19 cellular contexts compared by ENCODE assay signal in genomic region chr15:45548753-45549520, GRCh38. TPM values are rescaled to one million over a fixed set of nuclear protein-coding genes. Genes with fewer than 3 reads are reported as not detected.
DNase-seq lines count a peak whose midpoint lies in the region; ATAC-seq lines count a peak whose summit lies in the region.
"Had no signal": no experiment of that assay in that cellular context is flagged by ENCODE, and none has a peak within 500 bp of the region (broad histone marks: within the 10 kb centered on the region; RNA-seq: fewer than 3 reads in every experiment).

No MANE protein-coding gene starts in this region.

- H2BK5ac ChIP-seq in neuronal stem cell (ENCODE audit: low read length) = no peak overlapping the region

- H2AFZ ChIP-seq in neuronal stem cell (ENCODE audit: low read length) = peak overlapping the region; percentile 76
- H2AFZ ChIP-seq: PC-9 had no signal

- peak overlapping the region; percentile 56 for H3K9ac ChIP-seq in adipocyte (ENCODE audit: low read length)
- H3K9ac ChIP-seq in neuronal stem cell (ENCODE audit: low read depth, low read length, poor library complexity) = no peak overlapping the region

- no peak overlapping the region for H3K4me2 ChIP-seq in neuronal stem cell (ENCODE audit: insufficient read depth, low read length, poor library complexity, severe bottlenecking)
- H3K4me2 ChIP-seq: PC-9 had no signal

- DNase-seq in DMS53 treated with DMSO at 0.1 percent for 48 hours (lab: John Stamatoyannopoulos, UW; ENCODE audit: unreplicated experiment) = peak; percentile 35
- DNase-seq in NCI-H146 treated with DMSO at 0.1 percent for 48 hours (lab: John Stamatoyannopoulos, UW; ENCODE audit: unreplicated experiment) = peak; percentile 88
- no peak for DNase-seq in adipocyte (ENCODE audit: low read depth)
- DNase-seq in neuronal stem cell (ENCODE audit: low spot score) = no peak
- DNase-seq in NCI-H1436 (lab: John Stamatoyannopoulos, UW) = no peak
- DNase-seq in activated CD8-positive, alpha-beta memory T cell treated with anti-CD3 and anti-CD28 coated beads, Interleukin-2, amount 50 U/mL, for 48 hours = no peak
- DNase-seq: activated T-cell treated with anti-CD3 and anti-CD28 coated beads, Interleukin-2, amount 50 U/mL, for 48 hours; Caco-2; effector memory CD4-positive, alpha-beta T cell; immature natural killer cell; NCI-H1694; occipital lobe; right cardiac atrium had no signal

- no peak for ATAC-seq in HG02981 (IDR thresholded peaks at IDR 0.05; ENCODE audit: unreplicated experiment)
- ATAC-seq: activated CD4-positive, CD25-positive, alpha-beta regulatory T cell treated with anti-CD3 and anti-CD28 coated beads, Interleukin-2, amount 50 U/mL, for 24 hours; right cardiac atrium; stimulated activated memory B cell treated with anti-CD40 and anti-IgM and Interleukin-4, amounts not matched to agents 10 μg/mL and 1 μg/mL and 100 μg/mL, for 72 hours had no signal

- H3K4me1 ChIP-seq in adipocyte (ENCODE audit: control insufficient read depth, insufficient read depth, low read length) = peaks cover 16% of the 10 kb centered on the region
- H3K4me1 ChIP-seq in neuronal stem cell (ENCODE audit: control insufficient read depth in 2 of 2, insufficient read depth in 1 of 2, low read depth in 1 of 2, low read length in 2 of 2) = no peaks in the 10 kb centered on the region
- H3K4me1 ChIP-seq: Caco-2, esophagus muscularis mucosa had no signal

- H3K27me3 ChIP-seq in adipocyte (replicated peaks; ENCODE audit: control insufficient read depth, insufficient read depth, low read length) = no peaks in the 10 kb centered on the region
- peaks cover 0 to 3% (median 0%) of the 10 kb centered on the region in 3 experiments for H3K27me3 ChIP-seq in neuronal stem cell (ENCODE audit: control insufficient read depth in 3 of 3, insufficient read depth in 3 of 3, low read depth in 1 of 3, low read length in 3 of 3)
- H3K27me3 ChIP-seq: esophagus muscularis mucosa had no signal

- H2BK120ac ChIP-seq in neuronal stem cell (ENCODE audit: low read depth, low read length) = no peak overlapping the region

- H3K4ac ChIP-seq in neuronal stem cell (ENCODE audit: low read length) = no peak overlapping the region

- no CpG with 5 or more reads among the region's 17 CpGs for WGBS in neuronal stem cell (ENCODE audit: extremely low coverage in 2 of 2, insufficient read length in 2 of 2, insufficient replicate concordance in 1 of 2), 2 donors

- H3K4me3 ChIP-seq in adipocyte (ENCODE audit: low read length) = peak overlapping the region; percentile 62
- no peak overlapping the region for H3K4me3 ChIP-seq in neuronal stem cell (ENCODE audit: low read length in 2 of 2)
- H3K4me3 ChIP-seq: esophagus muscularis mucosa, PC-9, thoracic aorta had no signal

- H3K27ac ChIP-seq in neuronal stem cell (replicated peaks; ENCODE audit: low read length) = no peak overlapping the region
- H3K27ac ChIP-seq: esophagus muscularis mucosa, PC-9, thoracic aorta had no signal

- H4K91ac ChIP-seq in neuronal stem cell (ENCODE audit: low read depth, low read length, poor library complexity) = no peak overlapping the region

- H3K14ac ChIP-seq in neuronal stem cell (ENCODE audit: low read length) = no peak overlapping the region

- no peaks in the 10 kb centered on the region for H3K79me1 ChIP-seq in neuronal stem cell (ENCODE audit: low read depth, low read length)

- H3K9me3 ChIP-seq in adipocyte (ENCODE audit: control insufficient read depth, low read length) (no peaks in the 10 kb centered on the region), neuronal stem cell (replicated peaks in 1 of 2; ENCODE audit: control insufficient read depth in 2 of 2, insufficient read depth in 1 of 2, low read depth in 1 of 2, low read length in 2 of 2) (no peaks in the 10 kb centered on the region)
- H3K9me3 ChIP-seq: Caco-2, esophagus muscularis mucosa, thoracic aorta had no signal

- H3K36me3 ChIP-seq in adipocyte (ENCODE audit: control insufficient read depth, insufficient read depth, low read length, severe bottlenecking) (no peaks in the 10 kb centered on the region), neuronal stem cell (replicated peaks in 1 of 2; ENCODE audit: control insufficient read depth in 2 of 2, insufficient read depth in 2 of 2, low read length in 2 of 2) (no peaks in the 10 kb centered on the region)
- H3K36me3 ChIP-seq: esophagus muscularis mucosa, thoracic aorta had no signal

- no peak overlapping the region for H3K23ac ChIP-seq in neuronal stem cell (ENCODE audit: low read depth, low read length, poor library complexity)

- no peak overlapping the region for H2AK5ac ChIP-seq in neuronal stem cell (ENCODE audit: low read depth, low read length)

- H4K8ac ChIP-seq in neuronal stem cell (ENCODE audit: low read depth, low read length) = no peak overlapping the region

- H2BK12ac ChIP-seq in neuronal stem cell (ENCODE audit: low read length) = no peak overlapping the region

- no peak overlapping the region for H2BK15ac ChIP-seq in neuronal stem cell (ENCODE audit: low read length)

- no peak overlapping the region for H3K18ac ChIP-seq in neuronal stem cell (ENCODE audit: low read length)

RNA-seq across cellular contexts. Expression of gene SLC30A4, which starts 26.4 kb away (rescaled TPM):
- polyA plus RNA-seq in neuronal stem cell (2013, experiment 1 of 2) = 0.33 TPM
- polyA plus RNA-seq in neuronal stem cell (2013, experiment 2 of 2) = 0.40 TPM

RNA-seq across cellular contexts. Expression of gene BLOC1S6, which starts 38.2 kb away (rescaled TPM):
- polyA plus RNA-seq in neuronal stem cell (2013, experiment 1 of 2) = 32.4 TPM
- 32.6 TPM for polyA plus RNA-seq in neuronal stem cell (2013, experiment 2 of 2)

Comparison
In these comparisons a context has a peak if more than half of its experiments do, and no peak if none do; other contexts are left out.
1. DNase-seq: peak in DMS53 treated with DMSO at 0.1 percent for 48 hours (single experiment) and NCI-H146 treated with DMSO at 0.1 percent for 48 hours (single experiment); none in adipocyte (single experiment), neuronal stem cell (single experiment), NCI-H1436 (single experiment) and activated CD8-positive, alpha-beta memory T cell treated with anti-CD3 and anti-CD28 coated beads, Interleukin-2, amount 50 U/mL, for 48 hours (single experiment).